In genomic region chr21:32457360-32457840, GRCh38 we compare ENCODE assay signal across 11 cellular contexts. TPM values are rescaled to one million over a fixed set of nuclear protein-coding genes. Genes with fewer than 3 reads are reported as not detected.
DNase-seq lines count a peak whose midpoint lies in the region; ATAC-seq and TF ChIP-seq lines count a peak whose summit lies in the region.
"Had no signal": no experiment of that assay in that cellular context is flagged by ENCODE, and none has a peak within 500 bp of the region (broad histone marks: within the 10 kb centered on the region; RNA-seq: fewer than 3 reads in every experiment).

No MANE protein-coding gene starts in this region.

- ATAC-seq in RWPE2 (ENCODE audit: low read depth) (no peak), HG02588 (IDR thresholded peaks at IDR 0.05; ENCODE audit: unreplicated experiment) (no peak), GM18867 (IDR thresholded peaks at IDR 0.05; ENCODE audit: unreplicated experiment) (no peak)
- ATAC-seq: activated CD4-positive, alpha-beta T cell treated with anti-CD3 and anti-CD28 coated beads for 36 hours had no signal

- no peak overlapping the region for H3K27ac Mint-ChIP-seq in mesothelial cell of epicardium
- H3K27ac Mint-ChIP-seq: activated CD4-positive, alpha-beta T cell treated with anti-CD3 and anti-CD28 coated beads for 36 hours had no signal

- H3K4me1 ChIP-seq in RWPE2 (ENCODE audit: insufficient read depth, poor library complexity, severe bottlenecking) (peaks cover 19% of the 10 kb centered on the region), rectal smooth muscle tissue (ENCODE audit: control insufficient read depth, insufficient read depth, low read length) (peaks cover 9% of the 10 kb centered on the region)

- H3K9me3 ChIP-seq in RWPE2 (ENCODE audit: severe bottlenecking) = no peaks in the 10 kb centered on the region

- peaks cover 7% of the 10 kb centered on the region for H3K9me3 Mint-ChIP-seq in mesothelial cell of epicardium

- H3K27ac ChIP-seq in RWPE2 (ENCODE audit: poor library complexity, severe bottlenecking) (peak overlapping the region; percentile 31), rectal smooth muscle tissue (ENCODE audit: low read depth, low read length) (peak overlapping the region; percentile 69)

- no peaks in the 10 kb centered on the region for H3K36me3 Mint-ChIP-seq in mesothelial cell of epicardium

- TF ChIP-seq CTCF in RWPE2 (IDR thresholded peaks at IDR 0.05; ENCODE audit: poor library complexity, severe bottlenecking) (no peak), fibroblast of the aortic adventitia (IDR thresholded peaks at IDR 0.05; ENCODE audit: insufficient read depth, low read length) (no peak), mesothelial cell of epicardium (IDR thresholded peaks at IDR 0.05; ENCODE audit: unreplicated experiment) (no peak)

- H3K27me3 Mint-ChIP-seq in mesothelial cell of epicardium (ENCODE audit: low read depth) = peaks cover 7% of the 10 kb centered on the region
- H3K27me3 Mint-ChIP-seq: activated CD4-positive, alpha-beta T cell treated with anti-CD3 and anti-CD28 coated beads for 36 hours had no signal

- H3K4me1 Mint-ChIP-seq in mesothelial cell of epicardium = peaks cover 12% of the 10 kb centered on the region
- H3K4me1 Mint-ChIP-seq: activated CD4-positive, alpha-beta T cell treated with anti-CD3 and anti-CD28 coated beads for 36 hours had no signal

- peaks cover 65% of the 10 kb centered on the region for H3K36me3 ChIP-seq in RWPE2 (ENCODE audit: low read depth)
- peaks cover 7% of the 10 kb centered on the region for H3K36me3 ChIP-seq in rectal smooth muscle tissue (ENCODE audit: control insufficient read depth, insufficient read depth, low read length)

- H3K27me3 ChIP-seq in RWPE2 (ENCODE audit: insufficient read depth, poor library complexity, severe bottlenecking) (no peaks in the 10 kb centered on the region), rectal smooth muscle tissue (ENCODE audit: control insufficient read depth, insufficient read depth, low read length) (no peaks in the 10 kb centered on the region)

- DNase-seq in COLO668 (lab: John Stamatoyannopoulos, UW; ENCODE audit: unreplicated experiment) (peak; percentile 10), RWPE2 (ENCODE audit: low spot score) (no peak), fibroblast of the aortic adventitia (ENCODE audit: low read depth) (peak; percentile 56), mesothelial cell of epicardium (ENCODE audit: low spot score in 2 of 2, unreplicated experiment in 2 of 2) (no peak)
- no peak for DNase-seq in activated CD4-positive, CD25-positive, alpha-beta regulatory T cell (lab: John Stamatoyannopoulos, UW)
- DNase-seq: activated CD4-positive, alpha-beta T cell treated with anti-CD3 and anti-CD28 coated beads for 36 hours; NCI-H1436 treated with DMSO at 0.1 percent for 48 hours; trophoblast cell had no signal

- no peak overlapping the region for H3K9ac ChIP-seq in rectal smooth muscle tissue (ENCODE audit: low read length)

- no peak overlapping the region for H3K4me3 Mint-ChIP-seq in mesothelial cell of epicardium
- H3K4me3 Mint-ChIP-seq: activated CD4-positive, alpha-beta T cell treated with anti-CD3 and anti-CD28 coated beads for 36 hours had no signal

- H3K4me3 ChIP-seq in RWPE2 (ENCODE audit: severe bottlenecking) = no peak overlapping the region
- H3K4me3 ChIP-seq in fibroblast of the aortic adventitia (ENCODE audit: low read depth, low read length) = no peak overlapping the region
- H3K4me3 ChIP-seq in rectal smooth muscle tissue (ENCODE audit: low read length) = no peak overlapping the region

RNA-seq across cellular contexts. Expression of gene EVA1C, which starts 44.9 kb away (rescaled TPM):
- total RNA-seq in fibroblast of the aortic adventitia (ENCODE audit: low replicate concordance) (14.5 and 17.8 TPM in 2 replicates), mesothelial cell of epicardium (2.1 to 3.8 TPM (median 3.1 TPM) in 3 replicates)

Comparison
In these comparisons a context has a peak if more than half of its experiments do, and no peak if none do; other contexts are left out.
1. DNase-seq: peak in COLO668 (single experiment) and fibroblast of the aortic adventitia (single experiment); none in RWPE2 (single experiment), mesothelial cell of epicardium (0 of 2) and activated CD4-positive, CD25-positive, alpha-beta regulatory T cell (0 of 4).